In the genomic region with DNA sequence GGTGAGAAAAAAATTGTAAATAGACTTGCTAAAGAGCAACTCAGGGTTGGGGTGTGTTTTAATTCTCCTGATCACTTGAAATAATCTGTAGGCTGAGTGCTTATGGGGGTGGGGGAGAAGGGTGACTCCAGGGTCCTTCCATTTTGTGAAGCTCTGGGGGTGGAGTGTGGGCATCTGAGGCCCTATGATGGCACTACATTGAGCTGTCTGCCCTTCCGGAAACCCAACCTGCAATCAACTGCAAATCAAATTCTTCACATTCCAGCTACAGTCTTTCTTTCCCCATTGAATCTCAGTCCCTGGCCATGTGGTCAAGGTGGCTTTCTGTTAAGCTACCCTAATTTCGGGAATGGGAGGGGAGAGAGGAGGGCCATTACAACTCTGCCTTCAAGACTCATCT, we compare ENCODE assay signal across 10 cellular contexts. TPM values are rescaled to one million over a fixed set of nuclear protein-coding genes. Genes with fewer than 3 reads are reported as not detected.
A peak's percentile ranks its signal among the peaks of the same experiment; 100 is the strongest.
DNase-seq lines count a peak whose midpoint lies in the region; ATAC-seq lines count a peak whose summit lies in the region.
"Had no signal": no experiment of that assay in that cellular context is flagged by ENCODE, and none has a peak within 500 bp of the region (broad histone marks: within the 10 kb centered on the region; RNA-seq: fewer than 3 reads in every experiment).

No MANE protein-coding gene starts in this region.

- H3K4ac ChIP-seq in mesenchymal stem cell (ENCODE audit: low read depth in 1 of 2, low read length in 2 of 2) = no peak overlapping the region

- H3K4me2 ChIP-seq in mesenchymal stem cell (ENCODE audit: low read length, poor library complexity, severe bottlenecking) = no peak overlapping the region

- H3K23ac ChIP-seq in mesenchymal stem cell (ENCODE audit: low read length in 2 of 2) = no peak overlapping the region

- H3K9ac ChIP-seq in HUES6 (ENCODE audit: low read length) (no peak overlapping the region), mesenchymal stem cell (ENCODE audit: low read length) (no peak overlapping the region)

- H2BK5ac ChIP-seq in mesenchymal stem cell (ENCODE audit: low read depth, low read length, poor library complexity, severe bottlenecking) = no peak overlapping the region

- no peak overlapping the region for H2BK15ac ChIP-seq in mesenchymal stem cell (ENCODE audit: low read depth, poor library complexity, severe bottlenecking)

- no peaks in the 10 kb centered on the region for H3K27me3 Mint-ChIP-seq in activated naive CD8-positive, alpha-beta T cell

- H3K4me1 Mint-ChIP-seq in activated naive CD8-positive, alpha-beta T cell (ENCODE audit: low read depth) = peaks cover 26% of the 10 kb centered on the region

- peaks cover 12% of the 10 kb centered on the region for H3K4me1 ChIP-seq in HUES6 (ENCODE audit: control insufficient read depth, insufficient read depth, low read length)
- peaks cover 9% of the 10 kb centered on the region for H3K4me1 ChIP-seq in mesenchymal stem cell (ENCODE audit: control insufficient read depth, insufficient read depth, low read depth, low read length)

- H2BK120ac ChIP-seq in mesenchymal stem cell (ENCODE audit: low read depth, low read length) = no peak overlapping the region

- no peak overlapping the region for H4K8ac ChIP-seq in mesenchymal stem cell (ENCODE audit: low read length)

- H2BK12ac ChIP-seq in mesenchymal stem cell (ENCODE audit: low read length in 2 of 2) = no peak overlapping the region

- H3K18ac ChIP-seq in mesenchymal stem cell (ENCODE audit: low read depth in 1 of 2, low read length in 2 of 2) = no peak overlapping the region

- no peaks in the 10 kb centered on the region for H3K9me3 Mint-ChIP-seq in activated naive CD8-positive, alpha-beta T cell (ENCODE audit: low read depth)

- H4K91ac ChIP-seq in mesenchymal stem cell (ENCODE audit: low read length) = no peak overlapping the region

- H3K27ac Mint-ChIP-seq in activated naive CD8-positive, alpha-beta T cell = peak overlapping the region; percentile 85

- WGBS in mesenchymal stem cell = 100% methylated on average over 1 of the region's 2 CpGs

- peaks cover 32% of the 10 kb centered on the region for H3K36me3 ChIP-seq in HUES6 (ENCODE audit: control insufficient read depth, insufficient read depth, low read length)
- H3K36me3 ChIP-seq in mesenchymal stem cell (ENCODE audit: control insufficient read depth in 1 of 2, insufficient read depth in 2 of 2, low read depth in 1 of 2, low read length in 2 of 2) = peaks cover 31 to 62% of the 10 kb centered on the region in 2 experiments

- H3K79me1 ChIP-seq in mesenchymal stem cell (replicated peaks; ENCODE audit: low read length, poor library complexity, severe bottlenecking) = no peaks in the 10 kb centered on the region

- peak overlapping the region; percentile 57 for H3K27ac ChIP-seq in HUES6 (ENCODE audit: low read depth, low read length)
- no peak overlapping the region for H3K27ac ChIP-seq in mesenchymal stem cell (ENCODE audit: low read length, poor library complexity, severe bottlenecking)

- H3K9me3 ChIP-seq in HUES6 (ENCODE audit: control insufficient read depth, insufficient read depth, low read depth, low read length) (no peaks in the 10 kb centered on the region), mesenchymal stem cell (ENCODE audit: control insufficient read depth, low read length) (no peaks in the 10 kb centered on the region)

- ATAC-seq in GM18858 (IDR thresholded peaks at IDR 0.05; ENCODE audit: unreplicated experiment) = no peak
- ATAC-seq: HCT116, left colon had no signal

- peaks cover 5% of the 10 kb centered on the region for H3K36me3 Mint-ChIP-seq in activated naive CD8-positive, alpha-beta T cell

- H3K27me3 ChIP-seq in HUES6 (ENCODE audit: control insufficient read depth, insufficient read depth, low read length) (no peaks in the 10 kb centered on the region), mesenchymal stem cell (ENCODE audit: control insufficient read depth in 1 of 2, insufficient read depth in 1 of 2, low read length in 2 of 2) (no peaks in the 10 kb centered on the region)

- H3K14ac ChIP-seq in mesenchymal stem cell (ENCODE audit: low read length in 2 of 2) = no peak overlapping the region

- DNase-seq in Daoy (ENCODE audit: low read depth) (peak; percentile 32), mesenchymal stem cell (no peak), amygdala (lab: John Stamatoyannopoulos, UW) (no peak), NCI-H1092 treated with DMSO at 0.1 percent for 48 hours (lab: John Stamatoyannopoulos, UW) (no peak)
- DNase-seq: left colon, Right ventricle myocardium superior had no signal

- peak overlapping the region; percentile 45 for H2AK5ac ChIP-seq in mesenchymal stem cell (ENCODE audit: low read length, severe bottlenecking)

- no peak overlapping the region for H2AFZ ChIP-seq in mesenchymal stem cell (ENCODE audit: low read depth, low read length)

- no peak overlapping the region for H3K4me3 Mint-ChIP-seq in activated naive CD8-positive, alpha-beta T cell

- no peak overlapping the region for H3K4me3 ChIP-seq in HUES6 (ENCODE audit: low read depth, low read length)
- no peak overlapping the region for H3K4me3 ChIP-seq in mesenchymal stem cell (ENCODE audit: insufficient read depth in 1 of 2, low read depth in 1 of 2, low read length in 2 of 2)

RNA-seq across cellular contexts. Expression of a gene that starts 6.0 kb away (rescaled TPM):
- total RNA-seq in Daoy (2014; rRNA removed; shearing (Covaris generic)) = 124 and 145 TPM in 2 replicates
- polyA plus RNA-seq in mesenchymal stem cell (2013, experiment 1 of 2) = 8.5 TPM
- polyA plus RNA-seq in mesenchymal stem cell (2013, experiment 2 of 2) = 9.1 TPM

RNA-seq across cellular contexts. Expression of a gene that starts 27.3 kb away (rescaled TPM):
- 15.6 and 19.9 TPM in 2 replicates for total RNA-seq in Daoy (2014; rRNA removed; shearing (Covaris generic))
- polyA plus RNA-seq in mesenchymal stem cell (2013, experiment 1 of 2) = 32.6 TPM
- polyA plus RNA-seq in mesenchymal stem cell (2013, experiment 2 of 2) = 32.1 TPM
